ENCODE assay signal across 18 cellular contexts in genomic region chr22:27504360-27504759, GRCh38.
DNase-seq lines count a peak whose midpoint lies in the region; ATAC-seq and TF ChIP-seq lines count a peak whose summit lies in the region.
"Had no signal": no experiment of that assay in that cellular context is flagged by ENCODE, and none has a peak within 500 bp of the region (broad histone marks: within the 10 kb centered on the region; RNA-seq: fewer than 3 reads in every experiment).

No MANE protein-coding gene starts in this region.

- H3K9ac ChIP-seq in skeletal muscle tissue (ENCODE audit: low read depth in 1 of 3, low read length in 3 of 3) = peak overlapping the region; percentile 35 to 51 (median 39)
- H3K9ac ChIP-seq: KMS-11 had no signal

- peak overlapping the region; percentile 85 for H3K27ac ChIP-seq in skeletal muscle tissue (ENCODE audit: low read depth, low read length)
- H3K27ac ChIP-seq: KMS-11, Peyer's patch, SJSA1 had no signal

- H3K4me3 ChIP-seq in skeletal muscle tissue (ENCODE audit: low read length in 3 of 3) = peak overlapping the region in 2 of 3 donors; percentile 24 to 54
- H3K4me3 ChIP-seq: Peyer's patch, SJSA1 had no signal

- DNase-seq in HEK293T (ENCODE audit: extremely low spot score) = no peak
- DNase-seq in NCI-H446 (lab: John Stamatoyannopoulos, UW) = peak; percentile 55 to 77
- DNase-seq in myocyte (ENCODE audit: low read depth) = peak; percentile 69
- DNase-seq in NCI-H345 treated with DMSO at 0.1 percent for 48 hours (lab: John Stamatoyannopoulos, UW; ENCODE audit: unreplicated experiment) = no peak
- DNase-seq in NCI-H2107 treated with DMSO at 0.1 percent for 48 hours (lab: John Stamatoyannopoulos, UW; ENCODE audit: unreplicated experiment) = no peak
- DNase-seq: BE2C, DND-41, GOT3, HCEC 1CT, IMR-90, NCI-H1694, NCI-H2081, NCI-H524, Peyer's patch had no signal

- no peaks in the 10 kb centered on the region for H3K9me3 ChIP-seq in skeletal muscle tissue (ENCODE audit: control insufficient read depth in 3 of 3, low read length in 3 of 3)
- H3K9me3 ChIP-seq: BE2C, Peyer's patch had no signal

- no peaks in the 10 kb centered on the region for H3K27me3 ChIP-seq in skeletal muscle tissue (ENCODE audit: control insufficient read depth in 3 of 3, insufficient read depth in 3 of 3, low read length in 3 of 3)
- H3K27me3 ChIP-seq: BE2C, Peyer's patch, SJSA1 had no signal

- H3K36me3 ChIP-seq in skeletal muscle tissue (ENCODE audit: control insufficient read depth in 3 of 3, insufficient read depth in 3 of 3, low read length in 3 of 3) = no peaks in the 10 kb centered on the region
- H3K36me3 ChIP-seq: BE2C, Peyer's patch, SJSA1 had no signal

- peaks cover 42 to 64% (median 58%) of the 10 kb centered on the region in 3 donors for H3K4me1 ChIP-seq in skeletal muscle tissue (ENCODE audit: control insufficient read depth in 3 of 3, insufficient read depth in 3 of 3, low read length in 3 of 3)
- H3K4me1 ChIP-seq: BE2C, Peyer's patch had no signal

- POLR2A ChIA-PET in HEK293T (lab: Yijun Ruan, JAX) = no interaction called here

- CTCF ChIA-PET in HEK293T (lab: Yijun Ruan, JAX) = no interaction called here

- ATAC-seq in HG02870 (IDR thresholded peaks at IDR 0.05; ENCODE audit: unreplicated experiment) = no peak

TF ChIP-seq in HEK293T, 16 proteins besides CTCF, POLR2A, EP300 and RAD21:
- TF ChIP-seq PKNOX1 (IDR thresholded peaks at IDR 0.05) (peak; percentile 67), SUZ12 (IDR thresholded peaks at IDR 0.05) (no peak)
TF ChIP-seq in HEK293T: peak in this region for 1.

Comparison
In these comparisons a context has a peak if more than half of its experiments do, and no peak if none do; other contexts are left out.
1. DNase-seq: peak in NCI-H446 (2 of 2) and myocyte (single experiment); none in HEK293T (single experiment), NCI-H345 treated with DMSO at 0.1 percent for 48 hours (single experiment) and NCI-H2107 treated with DMSO at 0.1 percent for 48 hours (single experiment).